Comparison of ENCODE assay signal across 26 cellular contexts in the genomic region with DNA sequence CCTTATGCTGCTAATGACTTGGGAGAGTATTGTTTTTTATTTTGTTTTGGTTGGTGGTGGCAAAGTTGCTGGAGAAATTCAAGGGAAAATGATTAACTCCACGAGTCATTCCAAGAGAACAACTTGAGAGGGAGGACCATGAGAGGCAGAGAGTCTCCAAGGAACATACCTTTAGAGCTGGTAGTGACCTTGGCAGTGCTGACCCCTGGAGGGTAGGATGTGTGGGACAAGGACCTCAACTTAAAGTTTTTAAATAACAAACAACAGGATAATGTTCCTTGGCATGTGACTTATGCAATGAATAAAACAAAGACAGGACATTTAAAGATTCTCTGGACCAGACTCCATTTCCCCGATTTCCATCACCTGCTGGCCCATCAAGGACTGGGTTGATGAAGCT.
A peak's percentile ranks its signal among the peaks of the same experiment; 100 is the strongest.
DNase-seq lines count a peak whose midpoint lies in the region; ATAC-seq, FAIRE-seq and TF ChIP-seq lines count a peak whose summit lies in the region.
"Had no signal": no experiment of that assay in that cellular context is flagged by ENCODE, and none has a peak within 500 bp of the region (broad histone marks: within the 10 kb centered on the region; RNA-seq: fewer than 3 reads in every experiment).

No MANE protein-coding gene starts in this region.

- no peak overlapping the region for H4K91ac ChIP-seq in H1 (replicated peaks; ENCODE audit: insufficient read length, low read length)

- no peaks in the 10 kb centered on the region for H3K79me2 ChIP-seq in MM.1S (ENCODE audit: low read length)
- no peaks in the 10 kb centered on the region for H3K79me2 ChIP-seq in H1 (ENCODE audit: control insufficient read depth in 1 of 2, insufficient read depth in 2 of 2, low read length in 2 of 2)
- H3K79me2 ChIP-seq: parathyroid adenoma had no signal

- no peak overlapping the region for H3K4me3 Mint-ChIP-seq in activated CD4-positive, alpha-beta T cell treated with anti-CD3 and anti-CD28 coated beads for 36 hours
- no peak overlapping the region for H3K4me3 Mint-ChIP-seq in nephron
- H3K4me3 Mint-ChIP-seq: activated T-helper 17 cell treated with anti-CD3 and anti-CD28 coated beads, Interleukin-2, amount 50 U/mL, for 72 hours; naive B cell; stimulated activated naive CD8-positive, alpha-beta T cell treated with anti-CD3 and anti-CD28 coated beads, Interleukin-15, Interleukin-2, amounts not matched to agents 100 ng/mL and 50 ng/mL, for 24 hours; T-helper 1 cell treated with Interleukin-12 subunit alpha and Interleukin-12 subunit beta and Interleukin-4 antibody, amounts not matched to agents 30 μg/mL and 1 μg/mL, for 36 hours; type B pancreatic cell had no signal

- CTCF ChIA-PET in activated CD4-positive, alpha-beta T cell treated with anti-CD3 and anti-CD28 coated beads for 36 hours (lab: Charles Lee), result interaction anchor here (1.8 kb wide), 1 partner anchor 11 kb away, joined by 4 read pairs; no protein-coding TSS in a partner anchor
- CTCF ChIA-PET in H1 (lab: Charles Lee; ENCODE audit: partially characterized antibody), result interaction anchor here (0.7 to 3.6 kb wide), 14 partner anchors 9 to 258 kb away, joined by 3 to 20 read pairs (median 4); no protein-coding TSS in a partner anchor

- no peak overlapping the region for H4K5ac ChIP-seq in H1 (ENCODE audit: insufficient read length, low read depth, low read length)

- no peak overlapping the region; the same call in 1 of the 2 replicates for H3K18ac ChIP-seq in H1 (ENCODE audit: extremely low read depth, low read length)

- POLR2A ChIA-PET in activated CD4-positive, alpha-beta T cell treated with anti-CD3 and anti-CD28 coated beads for 36 hours (lab: Charles Lee), result no interaction called here
- POLR2A ChIA-PET in H1 (lab: Charles Lee; ENCODE audit: partially characterized antibody), result interaction anchor here (0.8 to 1.1 kb wide), 2 partner anchors 9 to 13 kb away, joined by 3 read pairs; no protein-coding TSS in a partner anchor

- H3K79me1 ChIP-seq in H1 (ENCODE audit: low read depth, low read length), result no peaks in the 10 kb centered on the region

- H3K27me3 ChIP-seq in MM.1S (replicated peaks; ENCODE audit: insufficient read depth, low read length) (no peaks in the 10 kb centered on the region), H1 (replicated peaks in 1 of 4; ENCODE audit: control insufficient read depth in 3 of 4, extremely low read depth in 1 of 4, insufficient read depth in 3 of 4, low read length in 3 of 4) (no peaks in the 10 kb centered on the region), suprapubic skin (no peaks in the 10 kb centered on the region)
- H3K27me3 ChIP-seq: adrenal gland, heart left ventricle had no signal

- TF ChIP-seq EP300 in H1 (IDR thresholded peaks at IDR 0.05; ENCODE audit: borderline replicate concordance in 1 of 2, low read depth in 2 of 2, low read length in 2 of 2), result no peak
- no peak for TF ChIP-seq EP300 in suprapubic skin (IDR thresholded peaks at IDR 0.05)

- TF ChIP-seq POLR2A in H1 (IDR thresholded peaks at IDR 0.05; ENCODE audit: control extremely low read depth in 1 of 2, low read depth in 2 of 2, low read length in 2 of 2), result no peak
- TF ChIP-seq POLR2A in suprapubic skin (IDR thresholded peaks at IDR 0.05), result no peak

- no peak overlapping the region for H3K56ac ChIP-seq in H1 (replicated peaks; ENCODE audit: insufficient read length, low read depth, low read length)

- H2BK15ac ChIP-seq in H1 (ENCODE audit: low read length), result no peak overlapping the region

- no peaks in the 10 kb centered on the region for H3K36me3 Mint-ChIP-seq in activated CD4-positive, alpha-beta T cell treated with anti-CD3 and anti-CD28 coated beads for 36 hours (ENCODE audit: low read depth)
- H3K36me3 Mint-ChIP-seq in nephron (ENCODE audit: low read depth), result no peaks in the 10 kb centered on the region
- H3K36me3 Mint-ChIP-seq: naive B cell, type B pancreatic cell had no signal

- H3K4me1 ChIP-seq in MM.1S (ENCODE audit: low read length) (peaks cover 18% of the 10 kb centered on the region), H1 (replicated peaks in 1 of 4; ENCODE audit: control insufficient read depth in 3 of 4, insufficient read depth in 4 of 4, low read length in 3 of 4) (peaks cover 0 to 10% (median 6%) of the 10 kb centered on the region in 4 experiments; a peak in 2 of 7 replicates), suprapubic skin (no peaks in the 10 kb centered on the region)
- H3K4me1 ChIP-seq: adrenal gland, parathyroid adenoma had no signal

- no peaks in the 10 kb centered on the region for H3K9me2 ChIP-seq in MM.1S (replicated peaks; ENCODE audit: insufficient read depth, low read length)

- H2BK120ac ChIP-seq in H1 (replicated peaks; ENCODE audit: low read depth, low read length), result no peak overlapping the region

- 100% methylated on average over 2 of the region's 2 CpGs; no CpG with 5 or more reads in 1 of the 2 experiments for WGBS in H1 (ENCODE audit: extremely low coverage in 1 of 2, insufficient coverage in 1 of 2, insufficient read length in 1 of 2, insufficient replicate concordance in 2 of 2, low coverage in 1 of 2, low lambda C conversion rate in 2 of 2, missing lambda C conversion rate in 1 of 2), 2 experiments
- WGBS in suprapubic skin, result 88% methylated on average over 2 of the region's 2 CpGs

- H3K4ac ChIP-seq in H1 (replicated peaks; ENCODE audit: insufficient read length, low read depth, low read length), result no peak overlapping the region

- no peaks in the 10 kb centered on the region for H3K9me3 ChIP-seq in MM.1S (replicated peaks; ENCODE audit: insufficient read depth, low read length)
- H3K9me3 ChIP-seq in H1 (ENCODE audit: insufficient read depth in 2 of 2, low read depth in 1 of 2, low read length in 1 of 2), result no peaks in the 10 kb centered on the region
- H3K9me3 ChIP-seq in suprapubic skin, result no peaks in the 10 kb centered on the region
- H3K9me3 ChIP-seq: adrenal gland, heart left ventricle had no signal

- H2AFZ ChIP-seq in MM.1S (ENCODE audit: low read length), result no peak overlapping the region
- no peak overlapping the region for H2AFZ ChIP-seq in H1 (ENCODE audit: low read length)
- H2AFZ ChIP-seq: parathyroid adenoma had no signal

- H3K14ac ChIP-seq in H1 (ENCODE audit: insufficient read length), result no peak overlapping the region

- H3K23ac ChIP-seq in H1 (ENCODE audit: insufficient read length), result no peak overlapping the region

- no peak overlapping the region for H2BK12ac ChIP-seq in H1 (ENCODE audit: low read depth, low read length)

- H4K20me1 ChIP-seq in MM.1S (ENCODE audit: insufficient read depth, low read length) (no peaks in the 10 kb centered on the region), H1 (replicated peaks in 1 of 2; ENCODE audit: control insufficient read depth in 1 of 2, insufficient read depth in 2 of 2, low read length in 2 of 2) (no peaks in the 10 kb centered on the region)

- H3K23me2 ChIP-seq in H1 (ENCODE audit: low read depth, low read length), result no peaks in the 10 kb centered on the region

- no peak overlapping the region for H2BK5ac ChIP-seq in H1 (ENCODE audit: low read depth, low read length)

- no peak overlapping the region for H2BK20ac ChIP-seq in H1 (ENCODE audit: low read length)

- no peak for ATAC-seq in activated CD4-positive, alpha-beta T cell treated with anti-CD3 and anti-CD28 coated beads for 36 hours
- ATAC-seq in GM19467 (IDR thresholded peaks at IDR 0.05; ENCODE audit: unreplicated experiment) (no peak), HG02798 (IDR thresholded peaks at IDR 0.05; ENCODE audit: poor library complexity, unreplicated experiment) (no peak)
- ATAC-seq: activated T-helper 17 cell treated with anti-CD3 and anti-CD28 coated beads, Interleukin-2, amount 50 U/mL, for 72 hours; heart left ventricle; HepG2 had no signal

- no peak overlapping the region for H2AK5ac ChIP-seq in H1 (ENCODE audit: low read depth, low read length)

- FAIRE-seq in H1 (lab: Jason Lieb, UNC), result peak; percentile 60
- FAIRE-seq: A204.1, HepG2, keratinocyte had no signal

- H3K36me3 ChIP-seq in MM.1S (replicated peaks; ENCODE audit: insufficient read depth, low read length) (no peaks in the 10 kb centered on the region), H1 (ENCODE audit: control insufficient read depth in 2 of 4, insufficient read depth in 4 of 4, low read length in 3 of 4) (no peaks in the 10 kb centered on the region), suprapubic skin (no peaks in the 10 kb centered on the region)
- H3K36me3 ChIP-seq: adrenal gland, heart left ventricle had no signal

- peaks cover 15% of the 10 kb centered on the region for H3K27me3 Mint-ChIP-seq in activated CD4-positive, alpha-beta T cell treated with anti-CD3 and anti-CD28 coated beads for 36 hours
- H3K27me3 Mint-ChIP-seq in nephron (ENCODE audit: low read depth), result peaks cover 3% of the 10 kb centered on the region
- H3K27me3 Mint-ChIP-seq: type B pancreatic cell had no signal

- H3K4me1 Mint-ChIP-seq in activated CD4-positive, alpha-beta T cell treated with anti-CD3 and anti-CD28 coated beads for 36 hours, result no peaks in the 10 kb centered on the region
- peaks cover 45% of the 10 kb centered on the region for H3K4me1 Mint-ChIP-seq in nephron
- H3K4me1 Mint-ChIP-seq: activated T-helper 17 cell treated with anti-CD3 and anti-CD28 coated beads, Interleukin-2, amount 50 U/mL, for 72 hours had no signal

- intact Hi-C loops in activated CD4-positive, alpha-beta T cell treated with anti-CD3 and anti-CD28 coated beads for 36 hours (cut with DNase I, micrococcal nuclease), result no loop called here

- TF ChIP-seq RAD21 in H1 (IDR thresholded peaks at IDR 0.05 in 1 of 2, conservative IDR thresholded peaks at IDR 0.05 in 1 of 2; ENCODE audit: low read depth in 2 of 2, low read length in 2 of 2), result peak; percentile 53 to 54

- H3K9ac ChIP-seq in MM.1S (ENCODE audit: low read length), result no peak overlapping the region
- H3K9ac ChIP-seq in H1 (replicated peaks in 1 of 4; ENCODE audit: extremely low read depth in 1 of 4, low read depth in 3 of 4, low read length in 3 of 4), result no peak overlapping the region
- H3K9ac ChIP-seq: parathyroid adenoma had no signal

- no peak overlapping the region for H4K8ac ChIP-seq in H1 (ENCODE audit: extremely low read depth, insufficient read depth, low read length)

- H3K27ac ChIP-seq in MM.1S (ENCODE audit: low read length) (no peak overlapping the region), H1 (ENCODE audit: low read depth, low read length) (no peak overlapping the region), suprapubic skin (no peak overlapping the region)
- H3K27ac ChIP-seq: adrenal gland, heart left ventricle, parathyroid adenoma had no signal

- H3K4me2 ChIP-seq in MM.1S (ENCODE audit: low read depth, low read length), result no peak overlapping the region
- no peak overlapping the region; a peak in 1 of 4 replicates for H3K4me2 ChIP-seq in H1 (ENCODE audit: insufficient read depth in 1 of 2, low read depth in 2 of 2, low read length in 2 of 2)

- H3F3A ChIP-seq in MM.1S (ENCODE audit: insufficient read depth, low read length), result peaks cover 11% of the 10 kb centered on the region; the same call in 1 of the 2 replicates

- H3K9me3 Mint-ChIP-seq in activated CD4-positive, alpha-beta T cell treated with anti-CD3 and anti-CD28 coated beads for 36 hours (ENCODE audit: low read depth), result no peaks in the 10 kb centered on the region
- no peaks in the 10 kb centered on the region for H3K9me3 Mint-ChIP-seq in nephron
- H3K9me3 Mint-ChIP-seq: activated T-helper 17 cell treated with anti-CD3 and anti-CD28 coated beads, Interleukin-2, amount 50 U/mL, for 72 hours; naive B cell; stimulated activated naive CD8-positive, alpha-beta T cell treated with anti-CD3 and anti-CD28 coated beads, Interleukin-15, Interleukin-2, amounts not matched to agents 100 ng/mL and 50 ng/mL, for 24 hours; T-helper 1 cell treated with Interleukin-12 subunit alpha and Interleukin-12 subunit beta and Interleukin-4 antibody, amounts not matched to agents 30 μg/mL and 1 μg/mL, for 36 hours had no signal

- H3K4me3 ChIP-seq in MM.1S (ENCODE audit: low read length) (no peak overlapping the region), H1 (ENCODE audit: extremely low read depth in 1 of 4, insufficient read depth in 2 of 4, low read depth in 3 of 4, low read length in 4 of 4) (no peak overlapping the region), suprapubic skin (no peak overlapping the region)
- H3K4me3 ChIP-seq: adrenal gland, heart left ventricle had no signal

- DNase-seq in activated CD4-positive, alpha-beta T cell treated with anti-CD3 and anti-CD28 coated beads for 36 hours, result peak; percentile 8
- DNase-seq in activated CD4-positive, alpha-beta T cell treated with anti-CD3 and anti-CD28 coated beads for 4 hours, result no peak
- DNase-seq in MM.1S, result no peak
- peak in 1 of 2 experiments; percentile 39 for DNase-seq in H1 (ENCODE audit: low read depth in 1 of 2, low spot score in 2 of 2)
- no peak for DNase-seq in suprapubic skin (ENCODE audit: low spot score in 2 of 2)
- DNase-seq: activated CD4-positive, CD25-positive, alpha-beta regulatory T cell; adrenal gland; DMS79; heart left ventricle; MV-4-11; naive B cell; NCI-H1930; NCI-H446; SHP77 treated with DMSO at 0.1 percent for 48 hours; stimulated activated CD4-positive, alpha-beta T cell treated with anti-CD3 and anti-CD28 coated beads, Interleukin-1b, Interleukin-23, amount 100 ng/mL, for 48 hours had no signal

- TF ChIP-seq CTCF in MM.1S (IDR thresholded peaks at IDR 0.05; ENCODE audit: low read length), result peak; percentile 23
- TF ChIP-seq CTCF in H1 (IDR thresholded peaks at IDR 0.05; ENCODE audit: control extremely low read depth in 1 of 3, insufficient read depth in 1 of 3, low read depth in 1 of 3, low read length in 3 of 3), result peak; percentile 16 to 40 (median 31); a peak in 3 of 4 replicates
- no peak for TF ChIP-seq CTCF in nephron (IDR thresholded peaks at IDR 0.05; ENCODE audit: unreplicated experiment in 3 of 3)
- TF ChIP-seq CTCF in suprapubic skin (IDR thresholded peaks at IDR 0.05), result no peak

- no peak overlapping the region for H3K27ac Mint-ChIP-seq in activated CD4-positive, alpha-beta T cell treated with anti-CD3 and anti-CD28 coated beads for 36 hours
- peak overlapping the region; percentile 79 to 88 (median 82) for H3K27ac Mint-ChIP-seq in nephron
- H3K27ac Mint-ChIP-seq: activated T-helper 17 cell treated with anti-CD3 and anti-CD28 coated beads, Interleukin-2, amount 50 U/mL, for 72 hours; naive B cell; stimulated activated naive CD8-positive, alpha-beta T cell treated with anti-CD3 and anti-CD28 coated beads, Interleukin-15, Interleukin-2, amounts not matched to agents 100 ng/mL and 50 ng/mL, for 24 hours; T-helper 1 cell treated with Interleukin-12 subunit alpha and Interleukin-12 subunit beta and Interleukin-4 antibody, amounts not matched to agents 30 μg/mL and 1 μg/mL, for 36 hours had no signal

Comparison
In these comparisons a context has a peak if more than half of its experiments do, and no peak if none do; other contexts are left out.
1. CTCF ChIP-seq: peak in MM.1S (single experiment) and H1 (3 of 3); none in nephron (0 of 3) and suprapubic skin (0 of 2).